Comparison of ENCODE assay signal across 20 cellular contexts in genomic region chr20:61340157-61340556, GRCh38.
"Had no signal": no experiment of that assay in that cellular context is flagged by ENCODE, and none has a peak within 500 bp of the region (broad histone marks: within the 10 kb centered on the region; RNA-seq: fewer than 3 reads in every experiment).

No MANE protein-coding gene starts in this region.

- H3K36me3 Mint-ChIP-seq: naive B cell; stimulated activated naive B cell treated with anti-CD40 and anti-IgM and Interleukin-4, amounts not matched to agents 10 μg/mL and 1 μg/mL and 100 μg/mL, for 72 hours had no signal

- FAIRE-seq: endothelial cell of umbilical vein, kidney had no signal

- H3K4me1 ChIP-seq: foreskin keratinocyte, testis, tibial nerve had no signal

- H3K27ac ChIP-seq: coronary artery, foreskin keratinocyte, testis, tibial nerve had no signal

- H3K27me3 ChIP-seq: foreskin keratinocyte, testis, tibial nerve had no signal

- ATAC-seq: foreskin keratinocyte; left cardiac atrium; left ventricle myocardium superior; stimulated activated naive B cell treated with anti-CD40 and anti-IgM and Interleukin-4, amounts not matched to agents 10 μg/mL and 1 μg/mL and 100 μg/mL, for 72 hours; stimulated activated naive CD8-positive, alpha-beta T cell treated with anti-CD3 and anti-CD28 coated beads, Interleukin-15, amount 100 ng/mL, for 72 hours had no signal

- H3K9me3 Mint-ChIP-seq: nephron had no signal

- H3K36me3 ChIP-seq: tibial nerve had no signal

- H3K4me1 Mint-ChIP-seq: naive B cell; nephron; stimulated activated naive B cell treated with anti-CD40 and anti-IgM and Interleukin-4, amounts not matched to agents 10 μg/mL and 1 μg/mL and 100 μg/mL, for 72 hours; stimulated activated naive CD8-positive, alpha-beta T cell treated with anti-CD3 and anti-CD28 coated beads, Interleukin-15, amount 100 ng/mL, for 72 hours had no signal

- H3K4me3 ChIP-seq: coronary artery, lung, testis, tibial nerve had no signal

- H3K4me3 Mint-ChIP-seq: endodermal cell; naive B cell; nephron; stimulated activated naive B cell treated with anti-CD40 and anti-IgM and Interleukin-4, amounts not matched to agents 10 μg/mL and 1 μg/mL and 100 μg/mL, for 72 hours; stimulated activated naive CD8-positive, alpha-beta T cell treated with anti-CD3 and anti-CD28 coated beads, Interleukin-15, amount 100 ng/mL, for 72 hours had no signal

- DNase-seq: effector CD4-positive, alpha-beta T cell; endodermal cell; erythroblast; foreskin keratinocyte; kidney; left cardiac atrium; left ventricle myocardium superior; mesendoderm; naive B cell; stimulated activated CD4-positive, alpha-beta T cell treated with anti-CD3 and anti-CD28 coated beads, Interleukin-15, amount 100 ng/mL, for 24 hours; stimulated activated CD4-positive, alpha-beta T cell treated with anti-CD3 and anti-CD28 coated beads, Interleukin-1b, Interleukin-23, amount 100 ng/mL, for 48 hours; stimulated activated CD4-positive, alpha-beta T cell treated with anti-CD3 and anti-CD28 coated beads, Interleukin-4, amount 100 ng/mL, for 24 hours; stimulated activated naive B cell treated with anti-CD40 and anti-IgM and Interleukin-4, amounts not matched to agents 10 μg/mL and 1 μg/mL and 100 μg/mL, for 72 hours; stimulated activated naive CD8-positive, alpha-beta T cell treated with anti-CD3 and anti-CD28 coated beads, Interleukin-15, amount 100 ng/mL, for 72 hours; testis had no signal

- H3K27me3 Mint-ChIP-seq: stimulated activated naive B cell treated with anti-CD40 and anti-IgM and Interleukin-4, amounts not matched to agents 10 μg/mL and 1 μg/mL and 100 μg/mL, for 72 hours had no signal

- H3K9me3 ChIP-seq: testis, tibial nerve had no signal

- H3K27ac Mint-ChIP-seq: endodermal cell; naive B cell; nephron; stimulated activated naive B cell treated with anti-CD40 and anti-IgM and Interleukin-4, amounts not matched to agents 10 μg/mL and 1 μg/mL and 100 μg/mL, for 72 hours; stimulated activated naive CD8-positive, alpha-beta T cell treated with anti-CD3 and anti-CD28 coated beads, Interleukin-15, amount 100 ng/mL, for 72 hours had no signal
